9 cellular contexts compared by ENCODE assay signal in the genomic region with DNA sequence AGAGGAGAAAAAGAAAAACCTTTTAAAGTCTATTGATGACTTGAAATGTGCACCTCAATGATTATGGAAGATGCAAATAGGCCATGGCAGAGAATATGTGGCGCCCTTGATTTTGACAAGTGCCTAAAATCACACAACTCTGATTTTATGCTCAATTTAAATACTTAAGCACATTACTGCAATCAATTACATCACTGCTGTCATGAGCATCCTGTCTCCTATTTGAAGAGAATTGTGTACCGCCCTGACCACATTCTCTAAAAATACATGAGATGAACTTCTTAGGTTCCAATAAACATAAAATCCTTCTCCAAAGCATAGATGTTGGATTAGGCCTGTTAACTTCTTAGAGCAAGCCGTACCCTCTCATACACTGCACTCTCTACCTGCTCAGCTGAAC. TPM values are rescaled to one million over a fixed set of nuclear protein-coding genes. Genes with fewer than 3 reads are reported as not detected.
DNase-seq lines count a peak whose midpoint lies in the region; ATAC-seq and TF ChIP-seq lines count a peak whose summit lies in the region.
"Had no signal": no experiment of that assay in that cellular context is flagged by ENCODE, and none has a peak within 500 bp of the region (broad histone marks: within the 10 kb centered on the region; RNA-seq: fewer than 3 reads in every experiment).

No MANE protein-coding gene starts in this region.

- H3K4me1 Mint-ChIP-seq in activated T-helper 17 cell treated with anti-CD3 and anti-CD28 coated beads, Interleukin-2, amount 50 U/mL, for 72 hours = peaks cover 22% of the 10 kb centered on the region
- peaks cover 23 to 27% (median 25%) of the 10 kb centered on the region in 3 donors for H3K4me1 Mint-ChIP-seq in naive B cell

- peaks cover 2% of the 10 kb centered on the region; the same call in 1 of the 2 replicates for H3K36me3 ChIP-seq in BE2C
- no peaks in the 10 kb centered on the region for H3K36me3 ChIP-seq in H7 (replicated peaks; ENCODE audit: control insufficient read depth, insufficient read depth, low read length)

- peak overlapping the region; percentile 96 for H3K4me3 Mint-ChIP-seq in activated T-helper 17 cell treated with anti-CD3 and anti-CD28 coated beads, Interleukin-2, amount 50 U/mL, for 72 hours
- peak overlapping the region in 6 of 8 donors; percentile 13 to 90 (median 70) for H3K4me3 Mint-ChIP-seq in naive B cell

- DNase-seq in BE2C (no peak), naive B cell (no peak), COLO829 (ENCODE audit: low spot score) (no peak), H7 (no peak), germinal center (ENCODE audit: low spot score) (no peak)
- DNase-seq: stimulated activated CD4-positive, alpha-beta T cell treated with anti-CD3 and anti-CD28 coated beads, Interleukin-15, amount 100 ng/mL, for 24 hours had no signal

- TF ChIP-seq CTCF in BE2C (IDR thresholded peaks at IDR 0.05; ENCODE audit: low read depth, low read length) (no peak), GM12875 (IDR thresholded peaks at IDR 0.05; ENCODE audit: borderline replicate concordance, insufficient read depth, low read depth, low read length) (no peak)

- H3K27me3 ChIP-seq in BE2C = no peaks in the 10 kb centered on the region
- H3K27me3 ChIP-seq in H7 (ENCODE audit: control insufficient read depth, insufficient read depth, low read length) = peaks cover 12% of the 10 kb centered on the region

- no peaks in the 10 kb centered on the region for H3K36me3 Mint-ChIP-seq in activated T-helper 17 cell treated with anti-CD3 and anti-CD28 coated beads, Interleukin-2, amount 50 U/mL, for 72 hours (ENCODE audit: low read depth)
- no peaks in the 10 kb centered on the region for H3K36me3 Mint-ChIP-seq in naive B cell

- peaks cover 7% of the 10 kb centered on the region for H3K27me3 Mint-ChIP-seq in activated T-helper 17 cell treated with anti-CD3 and anti-CD28 coated beads, Interleukin-2, amount 50 U/mL, for 72 hours
- H3K27me3 Mint-ChIP-seq in naive B cell = peaks cover 0 to 4% (median 0%) of the 10 kb centered on the region in 3 donors

- ATAC-seq in activated T-helper 17 cell treated with anti-CD3 and anti-CD28 coated beads, Interleukin-2, amount 50 U/mL, for 72 hours (replicated peaks) = no peak
- no peak for ATAC-seq in naive B cell (ENCODE audit: low read depth in 2 of 2)
- ATAC-seq in GM18861 (IDR thresholded peaks at IDR 0.05; ENCODE audit: unreplicated experiment) = no peak

- no peak overlapping the region for H3K27ac Mint-ChIP-seq in activated T-helper 17 cell treated with anti-CD3 and anti-CD28 coated beads, Interleukin-2, amount 50 U/mL, for 72 hours
- no peak overlapping the region for H3K27ac Mint-ChIP-seq in naive B cell

- H3K4me3 ChIP-seq in BE2C (ENCODE audit: low read depth, low read length) = peak overlapping the region; percentile 80
- H3K4me3 ChIP-seq in GM12875 (ENCODE audit: low read depth, low read length) = peak overlapping the region; percentile 26
- H3K4me3 ChIP-seq in H7 (ENCODE audit: insufficient read depth, low read depth, low read length) = no peak overlapping the region

- peaks cover 18% of the 10 kb centered on the region for H3K4me1 ChIP-seq in BE2C

- H3K9me3 ChIP-seq in BE2C = no peaks in the 10 kb centered on the region

- no peaks in the 10 kb centered on the region for H3K9me3 Mint-ChIP-seq in activated T-helper 17 cell treated with anti-CD3 and anti-CD28 coated beads, Interleukin-2, amount 50 U/mL, for 72 hours
- no peaks in the 10 kb centered on the region for H3K9me3 Mint-ChIP-seq in naive B cell

RNA-seq across cellular contexts. Expression of gene TXNDC16, which starts 1.6 kb away (rescaled TPM):
- polyA plus RNA-seq in BE2C (2012; ENCODE audit: insufficient read depth, insufficient read length, low read depth) = 12.3 TPM
- 1 to 10 TPM; 5.6 to 7.7 TPM for total RNA-seq in activated T-helper 17 cell treated with anti-CD3 and anti-CD28 coated beads, Interleukin-2, amount 50 U/mL, for 72 hours
- polyA plus RNA-seq in naive B cell (ENCODE audit: low read depth in 6 of 6) = 1 to 10 TPM in 4 of 6 donors, under 1 TPM in 1, not detected in 1; 0.78 to 1.9 (median 1.4) TPM
- 8.1 and 10.8 TPM in 2 replicates for total RNA-seq in H7 (2014; rRNA removed; shearing (Covaris generic))

RNA-seq across cellular contexts. Expression of gene GPR137C, which starts 2.0 kb away (rescaled TPM):
- polyA plus RNA-seq in BE2C (2012; ENCODE audit: insufficient read depth, insufficient read length, low read depth) = 1.0 TPM
- under 1 TPM; 0.26 to 0.35 TPM for total RNA-seq in activated T-helper 17 cell treated with anti-CD3 and anti-CD28 coated beads, Interleukin-2, amount 50 U/mL, for 72 hours
- polyA plus RNA-seq in naive B cell (ENCODE audit: low read depth in 6 of 6) = under 1 TPM in 1 of 6 donors, not detected in 5; 0.12 TPM
- 0.69 and 2.3 TPM in 2 replicates for total RNA-seq in H7 (2014; rRNA removed; shearing (Covaris generic))
